19 cellular contexts compared by ENCODE assay signal in genomic region chrX:148448686-148449085, GRCh38. TPM values are rescaled to one million over a fixed set of nuclear protein-coding genes. Genes with fewer than 3 reads are reported as not detected.
DNase-seq lines count a peak whose midpoint lies in the region; ATAC-seq and TF ChIP-seq lines count a peak whose summit lies in the region.
"Had no signal": no experiment of that assay in that cellular context is flagged by ENCODE, and none has a peak within 500 bp of the region (broad histone marks: within the 10 kb centered on the region; RNA-seq: fewer than 3 reads in every experiment).

No MANE protein-coding gene starts in this region.

- WGBS in mesenchymal stem cell = 75% methylated on average over 4 of the region's 4 CpGs

- H3K4me3 ChIP-seq in mesenchymal stem cell (ENCODE audit: insufficient read depth in 1 of 2, low read depth in 1 of 2, low read length in 2 of 2) = no peak overlapping the region

- no peak overlapping the region for H2BK5ac ChIP-seq in mesenchymal stem cell (ENCODE audit: low read depth, low read length, poor library complexity, severe bottlenecking)

- no peaks in the 10 kb centered on the region for H3K36me3 Mint-ChIP-seq in activated B cell treated with CpG ODN at 0.5 μM for 24 hours (ENCODE audit: low read depth)
- H3K36me3 Mint-ChIP-seq: IgD-negative memory B cell had no signal

- CTCF ChIA-PET in activated B cell treated with CpG ODN at 0.5 μM for 24 hours (lab: Charles Lee) = no interaction called here

- no peak overlapping the region for H2BK15ac ChIP-seq in mesenchymal stem cell (ENCODE audit: low read depth, poor library complexity, severe bottlenecking)

- no peaks in the 10 kb centered on the region for H3K79me1 ChIP-seq in mesenchymal stem cell (replicated peaks; ENCODE audit: low read length, poor library complexity, severe bottlenecking)

- H3K27ac Mint-ChIP-seq in activated B cell treated with CpG ODN at 0.5 μM for 24 hours = peak overlapping the region; percentile 61
- H3K27ac Mint-ChIP-seq: IgD-negative memory B cell; T-helper 1 cell treated with Interleukin-12 subunit alpha and Interleukin-12 subunit beta and Interleukin-4 antibody, amounts not matched to agents 30 μg/mL and 1 μg/mL, for 36 hours had no signal

- peaks cover 2% of the 10 kb centered on the region for H3K9me3 ChIP-seq in mesenchymal stem cell (ENCODE audit: control insufficient read depth, low read length)

- H3K4me1 ChIP-seq in mesenchymal stem cell (ENCODE audit: control insufficient read depth, insufficient read depth, low read depth, low read length) = no peaks in the 10 kb centered on the region

- peaks cover 12% of the 10 kb centered on the region for H3K4me1 Mint-ChIP-seq in activated B cell treated with CpG ODN at 0.5 μM for 24 hours

- H3K18ac ChIP-seq in mesenchymal stem cell (ENCODE audit: low read depth in 1 of 2, low read length in 2 of 2) = no peak overlapping the region

- peak; percentile 71 for ATAC-seq in GM18519 (IDR thresholded peaks at IDR 0.05; ENCODE audit: low FRiP score, unreplicated experiment)
- peak; percentile 74 for ATAC-seq in HG03432 (IDR thresholded peaks at IDR 0.05; ENCODE audit: unreplicated experiment)
- ATAC-seq in activated B cell treated with CpG ODN at 0.5 μM for 24 hours (ENCODE audit: low read depth) = peak; percentile 74
- ATAC-seq: Panc1, SK-N-SH treated with all-trans-retinoic acid at 6 μM for 48 hours had no signal

- H4K8ac ChIP-seq in mesenchymal stem cell (ENCODE audit: low read length) = no peak overlapping the region

- H3K9me3 Mint-ChIP-seq in activated B cell treated with CpG ODN at 0.5 μM for 24 hours = no peaks in the 10 kb centered on the region
- H3K9me3 Mint-ChIP-seq: IgD-negative memory B cell had no signal

- H3K4ac ChIP-seq in mesenchymal stem cell (ENCODE audit: low read depth in 1 of 2, low read length in 2 of 2) = no peak overlapping the region

- POLR2A ChIA-PET in activated B cell treated with CpG ODN at 0.5 μM for 24 hours (lab: Charles Lee) = no interaction called here

- H2BK12ac ChIP-seq in mesenchymal stem cell (ENCODE audit: low read length in 2 of 2) = no peak overlapping the region

- no peak overlapping the region for H3K14ac ChIP-seq in mesenchymal stem cell (ENCODE audit: low read length in 2 of 2)

- DNase-seq in activated B cell treated with CpG ODN at 0.5 μM for 24 hours (no peak), NCI-H2196 (lab: John Stamatoyannopoulos, UW; ENCODE audit: unreplicated experiment) (no peak), activated T-cell treated with anti-CD3 and anti-CD28 coated beads for 4 hours (no peak), mesenchymal stem cell (no peak)
- no peak for DNase-seq in activated effector memory CD4-positive, alpha-beta T cell treated with Interleukin-2 at 50 U/mL for 16 hours
- DNase-seq: EL, HCEC 1CT, NCI-H1436, NCI-H446 treated with DMSO at 0.1 percent for 48 hours, NCI-H774, Right ventricle myocardium superior had no signal

- TF ChIP-seq CTCF in activated B cell treated with CpG ODN at 0.5 μM for 24 hours (IDR thresholded peaks at IDR 0.05) = no peak

- H3K9ac ChIP-seq in mesenchymal stem cell (ENCODE audit: low read length) = no peak overlapping the region

- peak overlapping the region; percentile 24 for H3K4me3 Mint-ChIP-seq in activated B cell treated with CpG ODN at 0.5 μM for 24 hours
- H3K4me3 Mint-ChIP-seq: T-helper 1 cell treated with Interleukin-12 subunit alpha and Interleukin-12 subunit beta and Interleukin-4 antibody, amounts not matched to agents 30 μg/mL and 1 μg/mL, for 36 hours had no signal

- H4K91ac ChIP-seq in mesenchymal stem cell (ENCODE audit: low read length) = no peak overlapping the region

- H2AK5ac ChIP-seq in mesenchymal stem cell (ENCODE audit: low read length, severe bottlenecking) = no peak overlapping the region

- no peak overlapping the region for H3K23ac ChIP-seq in mesenchymal stem cell (ENCODE audit: low read length in 2 of 2)

- no peaks in the 10 kb centered on the region for H3K36me3 ChIP-seq in mesenchymal stem cell (ENCODE audit: control insufficient read depth in 1 of 2, insufficient read depth in 2 of 2, low read depth in 1 of 2, low read length in 2 of 2)

- H3K27me3 Mint-ChIP-seq in activated B cell treated with CpG ODN at 0.5 μM for 24 hours = peaks cover 2% of the 10 kb centered on the region

- H2BK120ac ChIP-seq in mesenchymal stem cell (ENCODE audit: low read depth, low read length) = no peak overlapping the region

- intact Hi-C loops in activated B cell treated with CpG ODN at 0.5 μM for 24 hours (cut with micrococcal nuclease) = loop anchor here (1.0 kb wide), 1 partner anchor 11 kb away; no protein-coding TSS in a partner anchor

- no peak overlapping the region for H2AFZ ChIP-seq in mesenchymal stem cell (ENCODE audit: low read depth, low read length)

- H3K27me3 ChIP-seq in mesenchymal stem cell (ENCODE audit: control insufficient read depth in 1 of 2, insufficient read depth in 1 of 2, low read length in 2 of 2) = no peaks in the 10 kb centered on the region

- no peak overlapping the region for H3K27ac ChIP-seq in mesenchymal stem cell (ENCODE audit: low read length, poor library complexity, severe bottlenecking)

- H3K4me2 ChIP-seq in mesenchymal stem cell (ENCODE audit: low read length, poor library complexity, severe bottlenecking) = no peak overlapping the region

RNA-seq across cellular contexts. Expression of gene AFF2, which starts 51.7 kb away (rescaled TPM):
- 2.8 and 3.4 TPM in 2 replicates for total RNA-seq in activated B cell treated with CpG ODN at 0.5 μM for 24 hours
- 0.01 TPM for polyA plus RNA-seq in mesenchymal stem cell (2013, experiment 1 of 2)
- polyA plus RNA-seq in mesenchymal stem cell (2013, experiment 2 of 2) = 0.05 TPM
- total RNA-seq: HT-29 had no signal
- polyA plus RNA-seq: BJ, IgD-negative memory B cell had no signal
